In genomic region chr17:76458580-76459490, GRCh38 we compare ENCODE assay signal across 8 cellular contexts. TPM values are rescaled to one million over a fixed set of nuclear protein-coding genes. Genes with fewer than 3 reads are reported as not detected.
DNase-seq lines count a peak whose midpoint lies in the region; ATAC-seq and TF ChIP-seq lines count a peak whose summit lies in the region.

No MANE protein-coding gene starts in this region.

- H3K36me3 Mint-ChIP-seq in glutamatergic neuron (ENCODE audit: unreplicated experiment): no peaks in the 10 kb centered on the region

- H3K4me3 ChIP-seq in HL-60 (replicated peaks; ENCODE audit: insufficient read depth, low read length) (no peak overlapping the region), spleen (no peak overlapping the region)

- H3K9me3 Mint-ChIP-seq in glutamatergic neuron (ENCODE audit: unreplicated experiment): peaks cover 3% of the 10 kb centered on the region

- H3K27me3 ChIP-seq in HL-60 (ENCODE audit: insufficient read depth, poor library complexity, severe bottlenecking) (no peaks in the 10 kb centered on the region), spleen (replicated peaks in 1 of 7) (no peaks in the 10 kb centered on the region)

- 44 to 64% (median 57%) methylated on average over 6 to 9 of the region's 9 CpGs for WGBS in spleen, 5 donors

- TF ChIP-seq POLR2A in spleen (IDR thresholded peaks at IDR 0.05): no peak

- DNase-seq in D341Med (ENCODE audit: low spot score) (peak; percentile 75), HL-60 (ENCODE audit: low read depth in 1 of 2, low spot score in 1 of 2) (peak in 1 of 2 experiments; percentile 59), SK-N-DZ (ENCODE audit: low spot score) (peak; percentile 75), glutamatergic neuron (peak; percentile 76), spleen (no peak), GM19240 (ENCODE audit: insufficient read length, low spot score) (no peak), occipital lobe (lab: John Stamatoyannopoulos, UW) (no peak)

- TF ChIP-seq CTCF in HL-60 (IDR thresholded peaks at IDR 0.05; ENCODE audit: insufficient read depth, low read length): peak; percentile 40
- peak; percentile 29 for TF ChIP-seq CTCF in glutamatergic neuron (IDR thresholded peaks at IDR 0.05; ENCODE audit: partially characterized antibody, unreplicated experiment)
- peak in 8 of 11 experiments; percentile 6 to 58 (median 38) for TF ChIP-seq CTCF in spleen (IDR thresholded peaks at IDR 0.05 in 8 of 11, conservative IDR thresholded peaks at IDR 0.05 in 3 of 11)

- peaks cover 4% of the 10 kb centered on the region for H3K4me1 Mint-ChIP-seq in glutamatergic neuron (ENCODE audit: low read depth, unreplicated experiment)

- H3K36me3 ChIP-seq in spleen: no peaks in the 10 kb centered on the region

- H3K27ac ChIP-seq in HL-60 (replicated peaks) (no peak overlapping the region), spleen (no peak overlapping the region)

- peaks cover 5% of the 10 kb centered on the region for H3K27me3 Mint-ChIP-seq in glutamatergic neuron (ENCODE audit: unreplicated experiment)

- no peak overlapping the region for H3K27ac Mint-ChIP-seq in glutamatergic neuron (ENCODE audit: unreplicated experiment)

- ATAC-seq in GM18867 (IDR thresholded peaks at IDR 0.05; ENCODE audit: unreplicated experiment): no peak

- intact Hi-C loops in spleen (cut with DNase I; ENCODE audit: low total_unique reads): loop anchor here (10.0 kb wide), 1 partner anchor 54 kb away; no protein-coding TSS in a partner anchor

- no peak overlapping the region for H3K4me3 Mint-ChIP-seq in glutamatergic neuron (ENCODE audit: unreplicated experiment)

- no peaks in the 10 kb centered on the region for H3K9me3 ChIP-seq in spleen

- no peaks in the 10 kb centered on the region for H3K4me1 ChIP-seq in spleen

RNA-seq across cellular contexts. Expression of gene UBE2O, which starts 5.9 kb away (rescaled TPM):
- polyA plus RNA-seq in SK-N-DZ (2014; cell fraction: cytosol; rRNA removed): 24.6 and 32.0 TPM in 2 replicates
- 41.7 and 53.0 TPM in 2 replicates for polyA plus RNA-seq in SK-N-DZ (2014; cell fraction: nucleus; rRNA removed)
- total RNA-seq in glutamatergic neuron (ENCODE audit: unreplicated experiment) (94.3 TPM), spleen (10 to 100 TPM; 24.1 to 55.9 (median 32.5) TPM), occipital lobe (30.3 TPM)
- 10 to 100 TPM in 1 of 3 donors, 1 to 10 TPM in 2; 7.2 to 14.3 (median 8.5) TPM for polyA plus RNA-seq in spleen

RNA-seq across cellular contexts. Expression of gene AANAT, which starts 8.6 kb away (rescaled TPM):
- polyA plus RNA-seq in SK-N-DZ (2014; cell fraction: cytosol; rRNA removed): not detected in 2 replicates
- polyA plus RNA-seq in SK-N-DZ (2014; cell fraction: nucleus; rRNA removed): not detected in 2 replicates
- total RNA-seq in glutamatergic neuron (ENCODE audit: unreplicated experiment): 0.39 TPM
- not detected for total RNA-seq in spleen
- polyA plus RNA-seq in spleen: under 1 TPM in 2 of 3 donors, not detected in 1; 0.19 to 0.22 TPM
- not detected for total RNA-seq in occipital lobe

RNA-seq across cellular contexts. Expression of gene RHBDF2, which starts 42.4 kb away (rescaled TPM):
- polyA plus RNA-seq in SK-N-DZ (2014; cell fraction: cytosol; rRNA removed): 0.08 and 1.0 TPM in 2 replicates
- 0.56 and 0.89 TPM in 2 replicates for polyA plus RNA-seq in SK-N-DZ (2014; cell fraction: nucleus; rRNA removed)
- 1.9 TPM for total RNA-seq in glutamatergic neuron (ENCODE audit: unreplicated experiment)
- 100 to 1,000 TPM in 4 of 7 donors, 10 to 100 TPM in 3; 95.1 to 147 (median 114) TPM for total RNA-seq in spleen
- 10 to 100 TPM; 31.4 to 72.7 (median 53.3) TPM for polyA plus RNA-seq in spleen
- total RNA-seq in occipital lobe: 2.2 TPM

Comparison
In these comparisons a context has a peak if more than half of its experiments do, and no peak if none do; other contexts are left out.
1. DNase-seq: peak in D341Med (single experiment), SK-N-DZ (single experiment) and glutamatergic neuron (single experiment); none in spleen (single experiment), GM19240 (single experiment) and occipital lobe (single experiment).
2. RNA of gene RHBDF2, which starts 42.4 kb away (total RNA-seq): 95.1 to 147 TPM in spleen; 2.2 TPM in occipital lobe (single experiment) and 1.9 TPM in glutamatergic neuron (single experiment); every median in the first group is over 10 times any median in the second.
3. Peak in every context shown above with its lines, with median percentiles within 50 percentile points of each other: CTCF ChIP-seq.